Comparison of ENCODE assay signal across 1 cellular context in genomic region chr14:22375321-22375930, GRCh38.
TF ChIP-seq lines count a peak whose summit lies in the region.

No MANE protein-coding gene starts in this region.

TF ChIP-seq in GM23338, 12 proteins besides CTCF, POLR2A, EP300 and RAD21 (continued from another document):
- no peak for TF ChIP-seq ZNF462 (CRISPR knock-in tag; IDR thresholded peaks at IDR 0.05)
- TF ChIP-seq, protein P1, sequence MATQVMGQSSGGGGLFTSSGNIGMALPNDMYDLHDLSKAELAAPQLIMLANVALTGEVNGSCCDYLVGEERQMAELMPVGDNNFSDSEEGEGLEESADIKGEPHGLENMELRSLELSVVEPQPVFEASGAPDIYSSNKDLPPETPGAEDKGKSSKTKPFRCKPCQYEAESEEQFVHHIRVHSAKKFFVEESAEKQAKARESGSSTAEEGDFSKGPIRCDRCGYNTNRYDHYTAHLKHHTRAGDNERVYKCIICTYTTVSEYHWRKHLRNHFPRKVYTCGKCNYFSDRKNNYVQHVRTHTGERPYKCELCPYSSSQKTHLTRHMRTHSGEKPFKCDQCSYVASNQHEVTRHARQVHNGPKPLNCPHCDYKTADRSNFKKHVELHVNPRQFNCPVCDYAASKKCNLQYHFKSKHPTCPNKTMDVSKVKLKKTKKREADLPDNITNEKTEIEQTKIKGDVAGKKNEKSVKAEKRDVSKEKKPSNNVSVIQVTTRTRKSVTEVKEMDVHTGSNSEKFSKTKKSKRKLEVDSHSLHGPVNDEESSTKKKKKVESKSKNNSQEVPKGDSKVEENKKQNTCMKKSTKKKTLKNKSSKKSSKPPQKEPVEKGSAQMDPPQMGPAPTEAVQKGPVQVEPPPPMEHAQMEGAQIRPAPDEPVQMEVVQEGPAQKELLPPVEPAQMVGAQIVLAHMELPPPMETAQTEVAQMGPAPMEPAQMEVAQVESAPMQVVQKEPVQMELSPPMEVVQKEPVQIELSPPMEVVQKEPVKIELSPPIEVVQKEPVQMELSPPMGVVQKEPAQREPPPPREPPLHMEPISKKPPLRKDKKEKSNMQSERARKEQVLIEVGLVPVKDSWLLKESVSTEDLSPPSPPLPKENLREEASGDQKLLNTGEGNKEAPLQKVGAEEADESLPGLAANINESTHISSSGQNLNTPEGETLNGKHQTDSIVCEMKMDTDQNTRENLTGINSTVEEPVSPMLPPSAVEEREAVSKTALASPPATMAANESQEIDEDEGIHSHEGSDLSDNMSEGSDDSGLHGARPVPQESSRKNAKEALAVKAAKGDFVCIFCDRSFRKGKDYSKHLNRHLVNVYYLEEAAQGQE (IDR thresholded peaks at IDR 0.05; ENCODE audit: unreplicated experiment) = no peak
- TF ChIP-seq POLR2AphosphoS5 (IDR thresholded peaks at IDR 0.05; ENCODE audit: low read depth) = no peak
- no peak for TF ChIP-seq EZH2phosphoT487 (IDR thresholded peaks at IDR 0.05; ENCODE audit: unreplicated experiment)
- TF ChIP-seq CREB1 (CRISPR knock-in tag; IDR thresholded peaks at IDR 0.05; ENCODE audit: low read depth) = no peak
- TF ChIP-seq ZNF331 (CRISPR knock-in tag; IDR thresholded peaks at IDR 0.05; ENCODE audit: low read depth) = no peak
- TF ChIP-seq NANOG (IDR thresholded peaks at IDR 0.05; ENCODE audit: borderline replicate concordance) = no peak
- TF ChIP-seq STAT1 (IDR thresholded peaks at IDR 0.05; ENCODE audit: unreplicated experiment) = no peak
- no peak for TF ChIP-seq EZH2 (IDR thresholded peaks at IDR 0.05; ENCODE audit: low read depth, unreplicated experiment)
- no peak for TF ChIP-seq ZNF114 (CRISPR knock-in tag; IDR thresholded peaks at IDR 0.05)
